Comparison of ENCODE assay signal across 16 cellular contexts in genomic region chr6:136524936-136525413, GRCh38. TPM values are rescaled to one million over a fixed set of nuclear protein-coding genes. Genes with fewer than 3 reads are reported as not detected.
DNase-seq lines count a peak whose midpoint lies in the region; ATAC-seq and TF ChIP-seq lines count a peak whose summit lies in the region.
"Had no signal": no experiment of that assay in that cellular context is flagged by ENCODE, and none has a peak within 500 bp of the region (broad histone marks: within the 10 kb centered on the region; RNA-seq: fewer than 3 reads in every experiment).

No MANE protein-coding gene starts in this region.

- H3K27ac ChIP-seq in brain microvascular endothelial cell = no peak overlapping the region
- H3K27ac ChIP-seq: C4-2B, heart right ventricle, transverse colon had no signal

- no peak for ATAC-seq in HG03457 (IDR thresholded peaks at IDR 0.05; ENCODE audit: unreplicated experiment)
- ATAC-seq: HCT116, heart right ventricle had no signal

- in situ Hi-C loops in brain microvascular endothelial cell (cut with HindIII; ENCODE audit: low pct_ligation_motif_present, low sequenced_read_pairs) = no loop called here

- H3K27me3 ChIP-seq in brain microvascular endothelial cell (replicated peaks) = no peaks in the 10 kb centered on the region
- H3K27me3 ChIP-seq: transverse colon had no signal

- POLR2A ChIA-PET in HEK293T (lab: Yijun Ruan, JAX) = interaction anchor here (1.7 to 2.7 kb wide), 2 partner anchors 26 to 235 kb away, joined by 5 to 11 read pairs; partner anchors contain the start of genes BCLAF1 and MAP7

- peak; percentile 79 for DNase-seq in Ammon's horn (ENCODE audit: low spot score)
- DNase-seq in HEK293T (ENCODE audit: extremely low spot score) = no peak
- peak; percentile 29 to 36 for DNase-seq in SHP77 (lab: John Stamatoyannopoulos, UW)
- peak; percentile 77 for DNase-seq in inferior parietal cortex (ENCODE audit: extremely low spot score)
- no peak for DNase-seq in brain microvascular endothelial cell
- no peak for DNase-seq in A172 (ENCODE audit: low spot score)
- DNase-seq in RPMI8226 = no peak
- DNase-seq: activated CD4-positive, alpha-beta T cell treated with anti-CD3 and anti-CD28 coated beads for 4 hours; activated naive CD8-positive, alpha-beta T cell treated with anti-CD3 and anti-CD28 coated beads, Interleukin-2, amount 10 ng/mL, durations not matched to agents 7 days and 5 days; effector CD8-positive, alpha-beta T cell; heart right ventricle; Right ventricle myocardium superior; transverse colon had no signal

- TF ChIP-seq CTCF in brain microvascular endothelial cell (IDR thresholded peaks at IDR 0.05; ENCODE audit: low read depth, low read length, missing control alignments) = no peak

- H3K36me3 ChIP-seq in brain microvascular endothelial cell (replicated peaks) = no peaks in the 10 kb centered on the region
- H3K36me3 ChIP-seq: heart right ventricle, transverse colon had no signal

- no peak overlapping the region for H3K4me3 ChIP-seq in brain microvascular endothelial cell (ENCODE audit: low read depth, low read length)
- H3K4me3 ChIP-seq: heart right ventricle, transverse colon had no signal

- CTCF ChIA-PET in HEK293T (lab: Yijun Ruan, JAX) = interaction anchor here (0.6 to 2.8 kb wide), 6 partner anchors 8 to 39 kb away, joined by 3 to 13 read pairs (median 4); partner anchors contain the start of gene MAP7

TF ChIP-seq in HEK293T, 16 proteins besides CTCF, POLR2A, EP300 and RAD21:
- TF ChIP-seq, protein P1, sequence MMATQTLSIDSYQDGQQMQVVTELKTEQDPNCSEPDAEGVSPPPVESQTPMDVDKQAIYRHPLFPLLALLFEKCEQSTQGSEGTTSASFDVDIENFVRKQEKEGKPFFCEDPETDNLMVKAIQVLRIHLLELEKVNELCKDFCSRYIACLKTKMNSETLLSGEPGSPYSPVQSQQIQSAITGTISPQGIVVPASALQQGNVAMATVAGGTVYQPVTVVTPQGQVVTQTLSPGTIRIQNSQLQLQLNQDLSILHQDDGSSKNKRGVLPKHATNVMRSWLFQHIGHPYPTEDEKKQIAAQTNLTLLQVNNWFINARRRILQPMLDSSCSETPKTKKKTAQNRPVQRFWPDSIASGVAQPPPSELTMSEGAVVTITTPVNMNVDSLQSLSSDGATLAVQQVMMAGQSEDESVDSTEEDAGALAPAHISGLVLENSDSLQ (IDR thresholded peaks at IDR 0.05) = 0 out of 2 replicates have a peak, but pooled peaks have one; percentile 0
- no peak for TF ChIP-seq FOXA1 (IDR thresholded peaks at IDR 0.05)

RNA-seq across cellular contexts. Expression of gene MAP7, which starts 25.2 kb away (rescaled TPM):
- total RNA-seq in A172 (2014; rRNA removed; shearing (Covaris generic)) = 1.0 and 1.1 TPM in 2 replicates

Comparison
In these comparisons a context has a peak if more than half of its experiments do, and no peak if none do; other contexts are left out.
1. DNase-seq: peak in Ammon's horn (single experiment), SHP77 (2 of 2) and inferior parietal cortex (single experiment); none in HEK293T (single experiment), brain microvascular endothelial cell (single experiment), A172 (single experiment) and RPMI8226 (single experiment).